In the genomic region with DNA sequence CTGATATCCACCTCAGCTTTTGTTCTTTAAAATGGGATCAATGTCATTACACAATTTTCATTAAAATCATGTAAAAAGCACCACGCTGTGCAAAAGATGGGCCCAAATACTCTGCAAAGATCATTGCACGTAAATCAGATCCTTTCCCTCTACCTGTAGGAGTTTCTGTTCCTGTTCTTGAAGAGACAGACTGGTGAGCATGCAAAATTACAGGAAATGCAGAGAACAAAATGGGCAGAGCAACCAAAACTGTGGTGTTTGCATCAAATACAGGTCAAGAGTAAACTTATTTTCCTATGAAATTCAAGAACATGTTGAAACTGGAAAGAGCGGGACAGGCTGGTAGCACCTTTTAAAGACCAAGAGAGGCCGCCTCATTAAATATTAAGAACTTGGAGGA, we compare ENCODE assay signal across 14 cellular contexts.
DNase-seq lines count a peak whose midpoint lies in the region; ATAC-seq and TF ChIP-seq lines count a peak whose summit lies in the region.
"Had no signal": no experiment of that assay in that cellular context is flagged by ENCODE, and none has a peak within 500 bp of the region (broad histone marks: within the 10 kb centered on the region; RNA-seq: fewer than 3 reads in every experiment).

No MANE protein-coding gene starts in this region.

- H2AFZ ChIP-seq in osteoblast (ENCODE audit: low read length) = no peak overlapping the region
- H2AFZ ChIP-seq: neural progenitor cell had no signal

- H3K9me3 ChIP-seq in osteoblast (ENCODE audit: low read depth, low read length) (no peaks in the 10 kb centered on the region), right lobe of liver (no peaks in the 10 kb centered on the region)

- H3K4me1 ChIP-seq in osteoblast (ENCODE audit: insufficient read depth, low read length) (no peaks in the 10 kb centered on the region), right lobe of liver (no peaks in the 10 kb centered on the region)

- no peaks in the 10 kb centered on the region for H4K20me1 ChIP-seq in osteoblast (ENCODE audit: insufficient read depth, low read length)

- H3K4me3 ChIP-seq in osteoblast (ENCODE audit: insufficient read depth, low read length) (no peak overlapping the region), right lobe of liver (no peak overlapping the region)
- H3K4me3 ChIP-seq: K562, neural progenitor cell had no signal

- WGBS in right lobe of liver (ENCODE audit: insufficient coverage, low coverage, low lambda C conversion rate, missing lambda C conversion rate) = 79% methylated on average over 4 of the region's 4 CpGs

- H3K27me3 ChIP-seq in osteoblast (ENCODE audit: insufficient read depth, low read length) = no peaks in the 10 kb centered on the region
- H3K27me3 ChIP-seq in right lobe of liver = no peaks in the 10 kb centered on the region
- H3K27me3 ChIP-seq: foreskin keratinocyte, neural progenitor cell had no signal

- no peak for TF ChIP-seq CTCF in osteoblast (IDR thresholded peaks at IDR 0.05; ENCODE audit: extremely low read depth, low read depth, low read length)
- TF ChIP-seq CTCF in right lobe of liver (IDR thresholded peaks at IDR 0.05) = no peak

- no peak overlapping the region for H3K4me2 ChIP-seq in osteoblast (ENCODE audit: insufficient read depth, low read length)
- H3K4me2 ChIP-seq: neural progenitor cell had no signal

- intact Hi-C loops in right lobe of liver (cut with DNase I) = no loop called here

- DNase-seq in osteoblast (ENCODE audit: insufficient read length, low spot score, missing footprints) = peak; percentile 73
- DNase-seq in SKM-1 (lab: John Stamatoyannopoulos, UW; ENCODE audit: unreplicated experiment) = no peak
- no peak for DNase-seq in AML-193 (lab: John Stamatoyannopoulos, UW)
- DNase-seq in right lobe of liver = no peak
- DNase-seq: Calu3; foreskin keratinocyte; SHP77; stimulated activated naive CD8-positive, alpha-beta T cell treated with anti-CD3 and anti-CD28 coated beads, Interleukin-15, amount 100 ng/mL, for 72 hours had no signal

- no peak for TF ChIP-seq POLR2A in right lobe of liver (IDR thresholded peaks at IDR 0.05)

- ATAC-seq in GM19023 (IDR thresholded peaks at IDR 0.05; ENCODE audit: unreplicated experiment) (peak; percentile 84), GM21737 (IDR thresholded peaks at IDR 0.05; ENCODE audit: unreplicated experiment) (peak; percentile 97), HG03135 (IDR thresholded peaks at IDR 0.05; ENCODE audit: unreplicated experiment) (peak; percentile 92), right lobe of liver (no peak)
- ATAC-seq: activated naive CD4-positive, alpha-beta T cell treated with anti-CD3 and anti-CD28 coated beads, Interleukin-2, amount 50 U/mL, for 72 hours; foreskin keratinocyte; K562; stimulated activated naive CD8-positive, alpha-beta T cell treated with anti-CD3 and anti-CD28 coated beads, Interleukin-15, amount 100 ng/mL, for 72 hours had no signal

- H3K79me2 ChIP-seq in osteoblast (ENCODE audit: insufficient read depth, low read length) = no peaks in the 10 kb centered on the region

- H3K27ac ChIP-seq in osteoblast (ENCODE audit: low read depth, low read length) (no peak overlapping the region), right lobe of liver (no peak overlapping the region)
- H3K27ac ChIP-seq: foreskin keratinocyte, neural progenitor cell had no signal

- H3K36me3 ChIP-seq in osteoblast (ENCODE audit: insufficient read depth, low read length) (no peaks in the 10 kb centered on the region), right lobe of liver (no peaks in the 10 kb centered on the region)
- H3K36me3 ChIP-seq: neural progenitor cell had no signal

Comparison
In these comparisons a context has a peak if more than half of its experiments do, and no peak if none do; other contexts are left out.
1. ATAC-seq: peak in GM19023 (single experiment), GM21737 (single experiment) and HG03135 (single experiment); none in right lobe of liver (0 of 4).